ENCODE assay signal across 1 cellular context in genomic region chr12:113724703-113725556, GRCh38.
TF ChIP-seq lines count a peak whose summit lies in the region.

No MANE protein-coding gene starts in this region.

TF ChIP-seq in HEK293, 187 proteins besides CTCF, POLR2A, EP300 and RAD21 (continued from another document and continues in another):
- TF ChIP-seq ZBTB11 (tag by site-specific recombination; conservative IDR thresholded peaks at IDR 0.05; ENCODE audit: low read depth) (0 out of 2 replicates have a peak, but pooled peaks have one; percentile 23), ZNF510 (tag by site-specific recombination; IDR thresholded peaks at IDR 0.05; ENCODE audit: insufficient replicate concordance) (no peak), ZNF76 (tag by site-specific recombination; IDR thresholded peaks at IDR 0.05; ENCODE audit: borderline replicate concordance, low read depth) (no peak), ZNF785 (tag by site-specific recombination; IDR thresholded peaks at IDR 0.05) (no peak), ZNF837 (tag by site-specific recombination; IDR thresholded peaks at IDR 0.05) (no peak), ZEB2 (tag by site-specific recombination; IDR thresholded peaks at IDR 0.05) (no peak), ZBTB21 (tag by site-specific recombination; IDR thresholded peaks at IDR 0.05) (no peak), ZNF24 (tag by site-specific recombination; IDR thresholded peaks at IDR 0.05) (no peak), ZNF843 (tag by site-specific recombination; IDR thresholded peaks at IDR 0.05) (no peak), ZFP41 (tag by site-specific recombination; IDR thresholded peaks at IDR 0.05; ENCODE audit: borderline replicate concordance) (no peak), ZNF677 (tag by site-specific recombination; IDR thresholded peaks at IDR 0.05) (no peak), ZNF140 (tag by site-specific recombination; IDR thresholded peaks at IDR 0.05) (no peak), OSR2 (tag by site-specific recombination; IDR thresholded peaks at IDR 0.05) (peak; percentile 54; the same call in 1 of the 2 replicates), ZNF335 (tag by site-specific recombination; conservative IDR thresholded peaks at IDR 0.05) (peak; percentile 86), ZNF184 (tag by site-specific recombination; IDR thresholded peaks at IDR 0.05) (no peak), PRDM6 (tag by site-specific recombination; IDR thresholded peaks at IDR 0.05) (no peak; the same call in 1 of the 2 replicates), ZNF704 (tag by site-specific recombination; IDR thresholded peaks at IDR 0.05) (no peak), PRDM10 (tag by site-specific recombination; IDR thresholded peaks at IDR 0.05) (peak; percentile 75), KLF7 (tag by site-specific recombination; IDR thresholded peaks at IDR 0.05; ENCODE audit: borderline replicate concordance) (no peak), SP3 (tag by site-specific recombination; IDR thresholded peaks at IDR 0.05) (no peak), ZNF623 (tag by site-specific recombination; IDR thresholded peaks at IDR 0.05) (no peak), ZFP69B (tag by site-specific recombination; IDR thresholded peaks at IDR 0.05) (no peak), ELK4 (IDR thresholded peaks at IDR 0.05; ENCODE audit: borderline replicate concordance, low read depth, low read length) (no peak), ZFHX2 (tag by site-specific recombination; conservative IDR thresholded peaks at IDR 0.05) (no peak; the same call in 1 of the 2 replicates), PBX3 (CRISPR knock-in tag; IDR thresholded peaks at IDR 0.05) (no peak), HIC1 (tag by site-specific recombination; IDR thresholded peaks at IDR 0.05) (0 out of 2 replicates have a peak, but pooled peaks have one; percentile 14), PRDM1 (tag by site-specific recombination; IDR thresholded peaks at IDR 0.05) (no peak), ZNF561 (tag by site-specific recombination; IDR thresholded peaks at IDR 0.05; ENCODE audit: borderline replicate concordance) (peak; percentile 63; the same call in 1 of the 2 replicates), ZNF121 (tag by site-specific recombination; IDR thresholded peaks at IDR 0.05) (no peak), ZBTB1 (tag by site-specific recombination; IDR thresholded peaks at IDR 0.05) (no peak), GLIS1 (tag by site-specific recombination; IDR thresholded peaks at IDR 0.05) (peak; percentile 69), TRIM28 (IDR thresholded peaks at IDR 0.05; ENCODE audit: borderline replicate concordance, low read length) (no peak), FEZF1 (tag by site-specific recombination; IDR thresholded peaks at IDR 0.05) (no peak), ZNF10 (tag by site-specific recombination; IDR thresholded peaks at IDR 0.05) (no peak), KLF1 (tag by site-specific recombination; IDR thresholded peaks at IDR 0.05) (no peak), ZNF548 (tag by site-specific recombination; IDR thresholded peaks at IDR 0.05) (no peak), ZNF639 (tag by site-specific recombination; IDR thresholded peaks at IDR 0.05) (no peak), REST (tag by site-specific recombination; IDR thresholded peaks at IDR 0.05) (no peak)
